Comparison of ENCODE assay signal across 8 cellular contexts in the genomic region with DNA sequence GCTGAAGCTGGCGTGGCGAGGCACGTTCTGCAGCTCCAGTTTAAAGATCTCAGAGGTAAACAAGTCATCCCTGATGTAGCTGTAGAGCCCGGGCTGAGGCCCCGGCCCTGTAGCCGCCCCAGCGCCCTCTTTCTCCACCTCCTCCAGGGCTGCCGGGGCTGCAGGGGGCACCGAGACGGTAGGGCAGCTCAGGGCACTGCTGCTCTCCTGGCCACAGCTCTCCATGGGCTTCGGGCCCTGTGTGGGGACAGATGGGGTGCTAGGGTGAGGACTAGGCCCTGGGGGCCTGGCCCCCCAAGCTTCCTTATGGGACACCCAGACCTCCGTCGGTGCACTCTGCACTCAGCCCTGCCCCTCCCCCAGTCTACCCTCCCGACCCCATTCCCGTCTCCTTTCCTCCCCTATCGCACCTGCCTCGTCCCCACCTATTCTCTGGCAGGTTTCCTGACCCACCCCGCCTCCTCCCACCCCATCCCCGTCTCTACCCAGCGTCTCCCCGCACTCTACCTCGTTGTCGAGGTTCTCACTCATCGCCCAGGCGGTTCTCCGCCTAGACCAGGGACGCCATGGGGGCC. TPM values are rescaled to one million over a fixed set of nuclear protein-coding genes. Genes with fewer than 3 reads are reported as not detected.
DNase-seq lines count a peak whose midpoint lies in the region; ATAC-seq and TF ChIP-seq lines count a peak whose summit lies in the region.

No MANE protein-coding gene starts in this region.

- peaks cover 52% of the 10 kb centered on the region for H3K4me1 ChIP-seq in CD4-positive, CD25-positive, alpha-beta regulatory T cell (ENCODE audit: control insufficient read depth, insufficient read depth, low read length, poor library complexity, severe bottlenecking)
- peaks cover 45% of the 10 kb centered on the region for H3K4me1 ChIP-seq in OCI-LY1 (ENCODE audit: insufficient read depth, low read length, severe bottlenecking)

- H3K9me2 ChIP-seq in OCI-LY1 (ENCODE audit: low read depth, low read length): no peaks in the 10 kb centered on the region

- peaks cover 37% of the 10 kb centered on the region for H3K36me3 ChIP-seq in CD4-positive, CD25-positive, alpha-beta regulatory T cell (ENCODE audit: control insufficient read depth, insufficient read depth, low read length)
- peaks cover 84% of the 10 kb centered on the region for H3K36me3 ChIP-seq in OCI-LY1 (ENCODE audit: insufficient read depth, low read length)

- H3K36me3 Mint-ChIP-seq in CD4-positive, CD25-positive, alpha-beta regulatory T cell: peaks cover 5% of the 10 kb centered on the region
- H3K36me3 Mint-ChIP-seq in endothelial cell (ENCODE audit: low read depth, unreplicated experiment): peaks cover 6% of the 10 kb centered on the region
- H3K36me3 Mint-ChIP-seq in nephron (ENCODE audit: low read depth): peaks cover 28% of the 10 kb centered on the region

- peak overlapping the region; percentile 81 for H3K4me2 ChIP-seq in OCI-LY1 (ENCODE audit: low read length)

- H3K9ac ChIP-seq in OCI-LY1 (ENCODE audit: low read length): peak overlapping the region; percentile 99

- H3K4me1 Mint-ChIP-seq in CD4-positive, CD25-positive, alpha-beta regulatory T cell: peaks cover 0 to 56% (median 25%) of the 10 kb centered on the region in 4 donors
- H3K4me1 Mint-ChIP-seq in endothelial cell (ENCODE audit: unreplicated experiment) (peaks cover 20% of the 10 kb centered on the region), nephron (peaks cover 11% of the 10 kb centered on the region)

- TF ChIP-seq CTCF in OCI-LY1 (IDR thresholded peaks at IDR 0.05; ENCODE audit: low read length): no peak
- no peak for TF ChIP-seq CTCF in endothelial cell (IDR thresholded peaks at IDR 0.05; ENCODE audit: unreplicated experiment)
- TF ChIP-seq CTCF in nephron (IDR thresholded peaks at IDR 0.05; ENCODE audit: unreplicated experiment in 3 of 3): no peak

- peak overlapping the region; percentile 84 for H3K27ac ChIP-seq in CD4-positive, CD25-positive, alpha-beta regulatory T cell (ENCODE audit: insufficient read depth, low read length, poor library complexity, severe bottlenecking)
- H3K27ac ChIP-seq in OCI-LY1 (ENCODE audit: low read depth, low read length, poor library complexity, severe bottlenecking): peak overlapping the region; percentile 57

- H3K27me3 ChIP-seq in CD4-positive, CD25-positive, alpha-beta regulatory T cell (ENCODE audit: control insufficient read depth, insufficient read depth, low read length): no peaks in the 10 kb centered on the region
- H3K27me3 ChIP-seq in OCI-LY1 (ENCODE audit: insufficient read depth, low read length): no peaks in the 10 kb centered on the region

- H4K20me1 ChIP-seq in OCI-LY1 (ENCODE audit: insufficient read depth, low read length): no peaks in the 10 kb centered on the region

- peaks cover 45% of the 10 kb centered on the region for H3K79me2 ChIP-seq in OCI-LY1 (ENCODE audit: insufficient read depth, low read length)

- peaks cover 0 to 2% (median 0%) of the 10 kb centered on the region in 7 donors for H3K9me3 Mint-ChIP-seq in CD4-positive, CD25-positive, alpha-beta regulatory T cell
- H3K9me3 Mint-ChIP-seq in endothelial cell (ENCODE audit: unreplicated experiment) (no peaks in the 10 kb centered on the region), nephron (no peaks in the 10 kb centered on the region)

- H3K4me3 ChIP-seq in CD4-positive, CD25-positive, alpha-beta regulatory T cell (ENCODE audit: low read depth, low read length): peak overlapping the region; percentile 55
- peak overlapping the region; percentile 96 for H3K4me3 ChIP-seq in OCI-LY1 (ENCODE audit: low read depth, low read length, poor library complexity, severe bottlenecking)

- peak overlapping the region; percentile 69 to 95 (median 86) for H3K27ac Mint-ChIP-seq in CD4-positive, CD25-positive, alpha-beta regulatory T cell
- H3K27ac Mint-ChIP-seq in endothelial cell (ENCODE audit: unreplicated experiment) (peak overlapping the region; percentile 78), nephron (peak overlapping the region; percentile 89 to 96 (median 89))

- no peaks in the 10 kb centered on the region for H3K27me3 Mint-ChIP-seq in CD4-positive, CD25-positive, alpha-beta regulatory T cell
- H3K27me3 Mint-ChIP-seq in endothelial cell (ENCODE audit: unreplicated experiment) (peaks cover 7% of the 10 kb centered on the region), nephron (ENCODE audit: low read depth) (no peaks in the 10 kb centered on the region)

- H2AFZ ChIP-seq in OCI-LY1 (ENCODE audit: low read length): no peak overlapping the region

- no peak for ATAC-seq in CD4-positive, CD25-positive, alpha-beta regulatory T cell (ENCODE audit: low read depth in 2 of 2)

- H3K9me3 ChIP-seq in CD4-positive, CD25-positive, alpha-beta regulatory T cell (ENCODE audit: control insufficient read depth in 2 of 2, low read length in 2 of 2): no peaks in the 10 kb centered on the region
- H3K9me3 ChIP-seq in OCI-LY1 (ENCODE audit: low read length): no peaks in the 10 kb centered on the region

- H3F3A ChIP-seq in OCI-LY1 (ENCODE audit: insufficient read depth, low read length): no peaks in the 10 kb centered on the region

- H3K4me3 Mint-ChIP-seq in CD4-positive, CD25-positive, alpha-beta regulatory T cell: peak overlapping the region; percentile 90 to 95 (median 92)
- H3K4me3 Mint-ChIP-seq in endothelial cell (ENCODE audit: unreplicated experiment) (peak overlapping the region; percentile 93), nephron (peak overlapping the region; percentile 89 to 94 (median 94))

- no peak for DNase-seq in CD4-positive, CD25-positive, alpha-beta regulatory T cell
- DNase-seq in endothelial cell (ENCODE audit: low spot score): no peak
- DNase-seq in DMS79 (lab: John Stamatoyannopoulos, UW): no peak
- no peak for DNase-seq in NCI-H2227 (lab: John Stamatoyannopoulos, UW; ENCODE audit: unreplicated experiment)
- no peak for DNase-seq in DMS53 (lab: John Stamatoyannopoulos, UW)
- no peak for DNase-seq in activated CD4-positive, alpha-beta T cell treated with anti-CD3 and anti-CD28 coated beads, Interleukin-2, amount 50 U/mL, for 4 hours

RNA-seq across cellular contexts. Expression of gene RANBP1, which starts 0.6 kb away (rescaled TPM):
- total RNA-seq in CD4-positive, CD25-positive, alpha-beta regulatory T cell: 67.2 TPM
- polyA plus RNA-seq in CD4-positive, CD25-positive, alpha-beta regulatory T cell: 10 to 100 TPM; 80.7 to 93.9 (median 90.2) TPM
- 142 TPM for total RNA-seq in endothelial cell (ENCODE audit: unreplicated experiment)

RNA-seq across cellular contexts. Expression of gene TRMT2A, which starts 0.6 kb away (rescaled TPM):
- 75.2 TPM for total RNA-seq in CD4-positive, CD25-positive, alpha-beta regulatory T cell
- 10 to 100 TPM; 24.5 to 30.2 (median 28.1) TPM for polyA plus RNA-seq in CD4-positive, CD25-positive, alpha-beta regulatory T cell
- 44.8 TPM for total RNA-seq in endothelial cell (ENCODE audit: unreplicated experiment)

RNA-seq across cellular contexts. Expression of gene ZDHHC8, which starts 15.1 kb away (rescaled TPM):
- total RNA-seq in CD4-positive, CD25-positive, alpha-beta regulatory T cell: 76.7 TPM
- polyA plus RNA-seq in CD4-positive, CD25-positive, alpha-beta regulatory T cell: 1 to 10 TPM; 1.2 to 4.3 (median 1.6) TPM
- total RNA-seq in endothelial cell (ENCODE audit: unreplicated experiment): 118 TPM

RNA-seq across cellular contexts. Expression of gene CCDC188, which starts 34.4 kb away (rescaled TPM):
- 0.44 TPM for total RNA-seq in CD4-positive, CD25-positive, alpha-beta regulatory T cell
- polyA plus RNA-seq in CD4-positive, CD25-positive, alpha-beta regulatory T cell: not detected
- not detected for total RNA-seq in endothelial cell (ENCODE audit: unreplicated experiment)

RNA-seq across cellular contexts. Expression of gene DGCR8, which starts 36.4 kb away (rescaled TPM):
- total RNA-seq in CD4-positive, CD25-positive, alpha-beta regulatory T cell: 41.1 TPM
- 1 to 10 TPM; 2.7 to 6.6 (median 4.5) TPM for polyA plus RNA-seq in CD4-positive, CD25-positive, alpha-beta regulatory T cell
- total RNA-seq in endothelial cell (ENCODE audit: unreplicated experiment): 46.6 TPM
